8 cellular contexts compared by ENCODE assay signal in genomic region chr5:82278711-82279370, GRCh38. TPM values are rescaled to one million over a fixed set of nuclear protein-coding genes. Genes with fewer than 3 reads are reported as not detected.
DNase-seq lines count a peak whose midpoint lies in the region; ATAC-seq and TF ChIP-seq lines count a peak whose summit lies in the region.

No MANE protein-coding gene starts in this region.

- H3K4me3 Mint-ChIP-seq in activated T-cell treated with anti-CD3 and anti-CD28 coated beads, Interleukin-2, amount 50 U/mL, for 4 hours = peak overlapping the region; percentile 89
- H3K4me3 Mint-ChIP-seq in brain (peak overlapping the region; percentile 91 to 94 (median 92)), type B pancreatic cell (peak overlapping the region; percentile 94)

- peaks cover 34% of the 10 kb centered on the region for H3K4me1 Mint-ChIP-seq in activated T-cell treated with anti-CD3 and anti-CD28 coated beads, Interleukin-2, amount 50 U/mL, for 4 hours (ENCODE audit: low read depth)
- H3K4me1 Mint-ChIP-seq in brain (peaks cover 56% of the 10 kb centered on the region), type B pancreatic cell (ENCODE audit: unreplicated experiment) (peaks cover 17% of the 10 kb centered on the region)

- H3K36me3 Mint-ChIP-seq in activated T-cell treated with anti-CD3 and anti-CD28 coated beads, Interleukin-2, amount 50 U/mL, for 4 hours (ENCODE audit: insufficient read depth) = peaks cover 42% of the 10 kb centered on the region
- H3K36me3 Mint-ChIP-seq in brain (peaks cover 40% of the 10 kb centered on the region), type B pancreatic cell (peaks cover 34% of the 10 kb centered on the region)

- H3K4me1 ChIP-seq in lung (ENCODE audit: control insufficient read depth in 2 of 2, insufficient read depth in 2 of 2, low read length in 2 of 2) = peaks cover 3 to 12% of the 10 kb centered on the region in 2 donors

- H3K27me3 Mint-ChIP-seq in activated T-cell treated with anti-CD3 and anti-CD28 coated beads, Interleukin-2, amount 50 U/mL, for 4 hours (ENCODE audit: low read depth) = no peaks in the 10 kb centered on the region
- H3K27me3 Mint-ChIP-seq in brain (peaks cover 16% of the 10 kb centered on the region), type B pancreatic cell (no peaks in the 10 kb centered on the region)

- H3K9me3 Mint-ChIP-seq in activated T-cell treated with anti-CD3 and anti-CD28 coated beads, Interleukin-2, amount 50 U/mL, for 4 hours = no peaks in the 10 kb centered on the region
- H3K9me3 Mint-ChIP-seq in brain = peaks cover 0 to 5% (median 0%) of the 10 kb centered on the region in 5 experiments
- no peaks in the 10 kb centered on the region for H3K9me3 Mint-ChIP-seq in type B pancreatic cell

- H3K27ac ChIP-seq in lung (ENCODE audit: low read depth in 1 of 2, low read length in 1 of 2) = peak overlapping the region; percentile 50 to 67

- H3K27ac Mint-ChIP-seq in brain (peak overlapping the region; percentile 99 to 100 (median 100)), type B pancreatic cell (peak overlapping the region; percentile 98)

- WGBS in lung, 2 donors = 29 to 55% methylated on average over 19 of the region's 19 CpGs

- TF ChIP-seq CTCF in brain (conservative IDR thresholded peaks at IDR 0.05) (no peak), lung (IDR thresholded peaks at IDR 0.05; ENCODE audit: control extremely low read depth, extremely low read depth) (no peak), type B pancreatic cell (conservative IDR thresholded peaks at IDR 0.05) (no peak)

- peak overlapping the region; percentile 19 for H3K4me3 ChIP-seq in lung

- peaks cover 12 to 15% of the 10 kb centered on the region in 2 donors for H3K36me3 ChIP-seq in lung (ENCODE audit: control insufficient read depth in 2 of 2, insufficient read depth in 2 of 2, low read length in 2 of 2)

- DNase-seq in activated T-cell treated with anti-CD3 and anti-CD28 coated beads, Interleukin-2, amount 50 U/mL, for 4 hours = no peak
- DNase-seq in activated T-cell treated with anti-CD3 and anti-CD28 coated beads for 4 hours = no peak
- no peak for DNase-seq in lung (ENCODE audit: low spot score)
- DNase-seq in type B pancreatic cell (ENCODE audit: extremely low spot score, unreplicated experiment) = no peak
- DNase-seq in GM03348 (ENCODE audit: low spot score) = no peak
- no peak for DNase-seq in stimulated activated naive CD4-positive, alpha-beta T cell treated with Interleukin-2 at 50 U/mL for 16 hours (lab: John Stamatoyannopoulos, UW)

- no peak for ATAC-seq in activated T-cell treated with anti-CD3 and anti-CD28 coated beads, Interleukin-2, amount 50 U/mL, for 4 hours
- ATAC-seq in lung (ENCODE audit: insufficient read depth, low FRiP score) (no peak), GM18517 (IDR thresholded peaks at IDR 0.05; ENCODE audit: unreplicated experiment) (no peak)

- no peaks in the 10 kb centered on the region for H3K9me3 ChIP-seq in lung (ENCODE audit: control insufficient read depth in 2 of 2, insufficient read depth in 1 of 2, low read length in 1 of 2)

- H3K27me3 ChIP-seq in lung (ENCODE audit: control insufficient read depth, insufficient read depth) = no peaks in the 10 kb centered on the region

RNA-seq across cellular contexts. Expression of gene RPS23, which starts 0.7 kb away (rescaled TPM):
- total RNA-seq in activated T-cell treated with anti-CD3 and anti-CD28 coated beads, Interleukin-2, amount 50 U/mL, for 4 hours = 1,000 to 10,000 TPM; 2,570 to 2,655 (median 2,586) TPM
- polyA plus RNA-seq in brain (ENCODE audit: insufficient read depth, low read depth, low replicate concordance) = 2,515 TPM
- total RNA-seq in lung = 1,000 to 10,000 TPM; 1,189 to 2,241 TPM
- polyA plus RNA-seq in lung = 1,000 to 10,000 TPM; 1,715 to 3,271 TPM
- total RNA-seq in type B pancreatic cell (ENCODE audit: low replicate concordance) = 2,642 and 2,645 TPM in 2 replicates
